ENCODE assay signal across 9 cellular contexts in genomic region chr14:77099425-77100167, GRCh38. TPM values are rescaled to one million over a fixed set of nuclear protein-coding genes. Genes with fewer than 3 reads are reported as not detected.
DNase-seq lines count a peak whose midpoint lies in the region; ATAC-seq and TF ChIP-seq lines count a peak whose summit lies in the region.
"Had no signal": no experiment of that assay in that cellular context is flagged by ENCODE, and none has a peak within 500 bp of the region (broad histone marks: within the 10 kb centered on the region; RNA-seq: fewer than 3 reads in every experiment).

No MANE protein-coding gene starts in this region.

- H3K36me3 Mint-ChIP-seq in CD8-positive, alpha-beta T cell: peaks cover 14% of the 10 kb centered on the region
- H3K36me3 Mint-ChIP-seq in activated T-helper 1 cell treated with anti-CD3 and anti-CD28 coated beads, Interleukin-12 subunit alpha, Interleukin-12 subunit beta, Interleukin-2, Interleukin-4 antibody, amounts not matched to agents 30 ng/mL and 10 ng/mL and 1 ng/mL, durations not matched to agents 14 hours and 24 hours and 36 hours (ENCODE audit: low read depth): peaks cover 2% of the 10 kb centered on the region
- H3K36me3 Mint-ChIP-seq in stimulated activated effector memory CD8-positive, alpha-beta T cell treated with anti-CD3 and anti-CD28 coated beads, Interleukin-12 subunit alpha, Interleukin-12 subunit beta, amount 100 ng/mL, for 72 hours: peaks cover 12% of the 10 kb centered on the region

- H3K9me3 ChIP-seq in CD8-positive, alpha-beta T cell (ENCODE audit: low read length): no peaks in the 10 kb centered on the region
- no peaks in the 10 kb centered on the region for H3K9me3 ChIP-seq in Karpas-422 (ENCODE audit: low read length)
- no peaks in the 10 kb centered on the region for H3K9me3 ChIP-seq in hepatocyte (ENCODE audit: low read depth)

- H4K20me1 ChIP-seq in Karpas-422 (ENCODE audit: insufficient read depth, low read depth, low read length) (no peaks in the 10 kb centered on the region; the same call in 1 of the 2 replicates), hepatocyte (ENCODE audit: insufficient read depth, poor library complexity, severe bottlenecking) (no peaks in the 10 kb centered on the region)

- no peak for DNase-seq in CD8-positive, alpha-beta T cell
- DNase-seq in Karpas-422 (no peak), hepatocyte (ENCODE audit: low spot score) (peak; percentile 66)
- DNase-seq in activated T-helper 1 cell treated with anti-CD3 and anti-CD28 coated beads, Interleukin-12 subunit alpha, Interleukin-12 subunit beta, Interleukin-2, Interleukin-4 antibody, amounts not matched to agents 30 ng/mL and 10 ng/mL and 1 ng/mL, durations not matched to agents 14 hours and 24 hours and 36 hours (ENCODE audit: low spot score): no peak
- DNase-seq in stimulated activated effector memory CD8-positive, alpha-beta T cell treated with anti-CD3 and anti-CD28 coated beads, Interleukin-12 subunit alpha, Interleukin-12 subunit beta, amount 100 ng/mL, for 72 hours (ENCODE audit: low spot score in 2 of 2): no peak

- peaks cover 42% of the 10 kb centered on the region for H3K79me2 ChIP-seq in Karpas-422 (ENCODE audit: low read length)
- H3K79me2 ChIP-seq in hepatocyte: peaks cover 59% of the 10 kb centered on the region

- peak overlapping the region; percentile 87 for H3K4me2 ChIP-seq in Karpas-422 (ENCODE audit: low read depth, low read length, poor library complexity, severe bottlenecking)
- peak overlapping the region; percentile 94 for H3K4me2 ChIP-seq in hepatocyte

- no peaks in the 10 kb centered on the region for H3K27me3 ChIP-seq in CD8-positive, alpha-beta T cell (ENCODE audit: insufficient read depth, low read length)
- H3K27me3 ChIP-seq in Karpas-422 (ENCODE audit: low read length) (no peaks in the 10 kb centered on the region), hepatocyte (no peaks in the 10 kb centered on the region)

- H3K36me3 ChIP-seq in CD8-positive, alpha-beta T cell (ENCODE audit: insufficient read depth, low read length): no peaks in the 10 kb centered on the region
- H3K36me3 ChIP-seq in Karpas-422 (ENCODE audit: insufficient read depth, low read length): no peaks in the 10 kb centered on the region
- H3K36me3 ChIP-seq in hepatocyte (replicated peaks; ENCODE audit: insufficient read depth, low read depth): no peaks in the 10 kb centered on the region

- TF ChIP-seq CTCF in CD8-positive, alpha-beta T cell (IDR thresholded peaks at IDR 0.05): no peak
- TF ChIP-seq CTCF in hepatocyte (IDR thresholded peaks at IDR 0.05; ENCODE audit: poor library complexity): no peak

- H3K4me1 ChIP-seq in CD8-positive, alpha-beta T cell (ENCODE audit: insufficient read depth, low read length): peaks cover 16% of the 10 kb centered on the region
- H3K4me1 ChIP-seq in Karpas-422 (ENCODE audit: low read length) (peaks cover 44% of the 10 kb centered on the region), hepatocyte (ENCODE audit: insufficient read depth) (peaks cover 35% of the 10 kb centered on the region)

- CTCF ChIA-PET in CD8-positive, alpha-beta T cell (lab: Charles Lee): interaction anchor here (0.9 to 6.4 kb wide), 9 partner anchors 13 to 390 kb away, joined by 3 to 87 read pairs (median 5); partner anchors contain the start of gene ANGEL1

- WGBS in hepatocyte (ENCODE audit: low lambda C conversion rate, missing lambda C conversion rate): 16% methylated on average over 7 of the region's 7 CpGs

- H3K4me3 Mint-ChIP-seq in CD8-positive, alpha-beta T cell: peak overlapping the region; percentile 92
- H3K4me3 Mint-ChIP-seq in activated T-helper 1 cell treated with anti-CD3 and anti-CD28 coated beads, Interleukin-12 subunit alpha, Interleukin-12 subunit beta, Interleukin-2, Interleukin-4 antibody, amounts not matched to agents 30 ng/mL and 10 ng/mL and 1 ng/mL, durations not matched to agents 14 hours and 24 hours and 36 hours: peak overlapping the region; percentile 96
- peak overlapping the region; percentile 98 for H3K4me3 Mint-ChIP-seq in stimulated activated effector memory CD8-positive, alpha-beta T cell treated with anti-CD3 and anti-CD28 coated beads, Interleukin-12 subunit alpha, Interleukin-12 subunit beta, amount 100 ng/mL, for 72 hours

- H3K27me3 Mint-ChIP-seq in CD8-positive, alpha-beta T cell (ENCODE audit: low read depth): no peaks in the 10 kb centered on the region
- peaks cover 3% of the 10 kb centered on the region for H3K27me3 Mint-ChIP-seq in activated T-helper 1 cell treated with anti-CD3 and anti-CD28 coated beads, Interleukin-12 subunit alpha, Interleukin-12 subunit beta, Interleukin-2, Interleukin-4 antibody, amounts not matched to agents 30 ng/mL and 10 ng/mL and 1 ng/mL, durations not matched to agents 14 hours and 24 hours and 36 hours (ENCODE audit: insufficient read depth)

- no peak overlapping the region for H3K4me3 ChIP-seq in CD8-positive, alpha-beta T cell (ENCODE audit: low read depth, low read length)
- H3K4me3 ChIP-seq in Karpas-422 (ENCODE audit: low read length) (peak overlapping the region; percentile 76), hepatocyte (peak overlapping the region; percentile 50)

- H3K4me1 Mint-ChIP-seq in CD8-positive, alpha-beta T cell (ENCODE audit: low read depth): peaks cover 43% of the 10 kb centered on the region
- H3K4me1 Mint-ChIP-seq in activated T-helper 1 cell treated with anti-CD3 and anti-CD28 coated beads, Interleukin-12 subunit alpha, Interleukin-12 subunit beta, Interleukin-2, Interleukin-4 antibody, amounts not matched to agents 30 ng/mL and 10 ng/mL and 1 ng/mL, durations not matched to agents 14 hours and 24 hours and 36 hours (ENCODE audit: low read depth): peaks cover 39% of the 10 kb centered on the region
- peaks cover 52% of the 10 kb centered on the region for H3K4me1 Mint-ChIP-seq in stimulated activated effector memory CD8-positive, alpha-beta T cell treated with anti-CD3 and anti-CD28 coated beads, Interleukin-12 subunit alpha, Interleukin-12 subunit beta, amount 100 ng/mL, for 72 hours

- no peak overlapping the region for H3K27ac ChIP-seq in CD8-positive, alpha-beta T cell (ENCODE audit: low read depth, low read length)
- H3K27ac ChIP-seq in Karpas-422 (ENCODE audit: low read length) (no peak overlapping the region), hepatocyte (peak overlapping the region; percentile 92)

- intact Hi-C loops in CD8-positive, alpha-beta T cell (cut with DNase I, micrococcal nuclease): loop anchor here (1.0 to 10.0 kb wide), 10 partner anchors 26 to 1435 kb away; partner anchors contain the start of genes ALKBH1 (in 2 of the 2), ERG28 (in 2 of the 2), IRF2BPL (in 2 of the 2) and SLIRP (in 2 of the 2)
- intact Hi-C loops in activated T-helper 1 cell treated with anti-CD3 and anti-CD28 coated beads, Interleukin-12 subunit alpha, Interleukin-12 subunit beta, Interleukin-2, Interleukin-4 antibody, amounts not matched to agents 30 ng/mL and 10 ng/mL and 1 ng/mL, durations not matched to agents 14 hours and 24 hours and 36 hours (cut with micrococcal nuclease): loop anchor here (2.0 to 5.0 kb wide), 2 partner anchors 277 to 518 kb away; partner anchors contain the start of genes SAMD15, SPTLC2 and TMED8

- POLR2A ChIA-PET in CD8-positive, alpha-beta T cell (lab: Charles Lee): interaction anchor here (1.1 to 1.4 kb wide), 4 partner anchors 9 to 138 kb away, joined by 3 to 5 read pairs (median 4); no protein-coding TSS in a partner anchor

- no peaks in the 10 kb centered on the region for H3K9me2 ChIP-seq in Karpas-422 (replicated peaks; ENCODE audit: insufficient read depth, low read length)
- H3K9me2 ChIP-seq in hepatocyte (replicated peaks; ENCODE audit: insufficient read depth): no peaks in the 10 kb centered on the region

- H3K27ac Mint-ChIP-seq in CD8-positive, alpha-beta T cell: no peak overlapping the region
- peak overlapping the region; percentile 97 for H3K27ac Mint-ChIP-seq in activated T-helper 1 cell treated with anti-CD3 and anti-CD28 coated beads, Interleukin-12 subunit alpha, Interleukin-12 subunit beta, Interleukin-2, Interleukin-4 antibody, amounts not matched to agents 30 ng/mL and 10 ng/mL and 1 ng/mL, durations not matched to agents 14 hours and 24 hours and 36 hours
- H3K27ac Mint-ChIP-seq in stimulated activated effector memory CD8-positive, alpha-beta T cell treated with anti-CD3 and anti-CD28 coated beads, Interleukin-12 subunit alpha, Interleukin-12 subunit beta, amount 100 ng/mL, for 72 hours: peak overlapping the region; percentile 99

- H3K9me3 Mint-ChIP-seq in CD8-positive, alpha-beta T cell: no peaks in the 10 kb centered on the region
- no peaks in the 10 kb centered on the region for H3K9me3 Mint-ChIP-seq in activated T-helper 1 cell treated with anti-CD3 and anti-CD28 coated beads, Interleukin-12 subunit alpha, Interleukin-12 subunit beta, Interleukin-2, Interleukin-4 antibody, amounts not matched to agents 30 ng/mL and 10 ng/mL and 1 ng/mL, durations not matched to agents 14 hours and 24 hours and 36 hours
- no peaks in the 10 kb centered on the region for H3K9me3 Mint-ChIP-seq in stimulated activated effector memory CD8-positive, alpha-beta T cell treated with anti-CD3 and anti-CD28 coated beads, Interleukin-12 subunit alpha, Interleukin-12 subunit beta, amount 100 ng/mL, for 72 hours

- peak overlapping the region; percentile 80 for H3K9ac ChIP-seq in Karpas-422 (ENCODE audit: low read length)

- no peak for ATAC-seq in CD8-positive, alpha-beta T cell
- ATAC-seq in stimulated activated effector memory CD8-positive, alpha-beta T cell treated with anti-CD3 and anti-CD28 coated beads, Interleukin-12 subunit alpha, Interleukin-12 subunit beta, amount 100 ng/mL, for 72 hours: no peak
- ATAC-seq in GM19467 (IDR thresholded peaks at IDR 0.05; ENCODE audit: unreplicated experiment) (no peak), GM18858 (IDR thresholded peaks at IDR 0.05; ENCODE audit: unreplicated experiment) (no peak), HG02763 (IDR thresholded peaks at IDR 0.05; ENCODE audit: unreplicated experiment) (no peak)

- H2AFZ ChIP-seq in Karpas-422 (ENCODE audit: low read length): no peak overlapping the region
- H2AFZ ChIP-seq in hepatocyte: no peak overlapping the region

RNA-seq across cellular contexts. Expression of gene CIPC, which starts 1.5 kb away (rescaled TPM):
- total RNA-seq in CD8-positive, alpha-beta T cell: 1 to 10 TPM; 6.0 to 6.3 TPM
- 34.0 and 47.0 TPM in 2 replicates for total RNA-seq in Karpas-422 (2014; rRNA removed; shearing (Covaris generic); ENCODE audit: low replicate concordance)
- 10.3 and 11.5 TPM in 2 replicates for total RNA-seq in activated T-helper 1 cell treated with anti-CD3 and anti-CD28 coated beads, Interleukin-12 subunit alpha, Interleukin-12 subunit beta, Interleukin-2, Interleukin-4 antibody, amounts not matched to agents 30 ng/mL and 10 ng/mL and 1 ng/mL, durations not matched to agents 14 hours and 24 hours and 36 hours
- total RNA-seq in hepatocyte: 25.6 and 29.6 TPM in 2 replicates
- polyA plus RNA-seq in hepatocyte: 9.6 and 10.5 TPM in 2 replicates

RNA-seq across cellular contexts. Expression of gene ZDHHC22, which starts 42.0 kb away (rescaled TPM):
- not detected for total RNA-seq in CD8-positive, alpha-beta T cell
- total RNA-seq in Karpas-422 (2014; rRNA removed; shearing (Covaris generic); ENCODE audit: low replicate concordance): not detected in 2 replicates
- total RNA-seq in activated T-helper 1 cell treated with anti-CD3 and anti-CD28 coated beads, Interleukin-12 subunit alpha, Interleukin-12 subunit beta, Interleukin-2, Interleukin-4 antibody, amounts not matched to agents 30 ng/mL and 10 ng/mL and 1 ng/mL, durations not matched to agents 14 hours and 24 hours and 36 hours: not detected in 2 replicates
- total RNA-seq in hepatocyte: 0.04 TPM in 1 of 2 replicates, not detected in the other
- not detected in 2 replicates for polyA plus RNA-seq in hepatocyte
- total RNA-seq: NCI-H460 had no signal
